7 cellular contexts compared by ENCODE assay signal in the genomic region with DNA sequence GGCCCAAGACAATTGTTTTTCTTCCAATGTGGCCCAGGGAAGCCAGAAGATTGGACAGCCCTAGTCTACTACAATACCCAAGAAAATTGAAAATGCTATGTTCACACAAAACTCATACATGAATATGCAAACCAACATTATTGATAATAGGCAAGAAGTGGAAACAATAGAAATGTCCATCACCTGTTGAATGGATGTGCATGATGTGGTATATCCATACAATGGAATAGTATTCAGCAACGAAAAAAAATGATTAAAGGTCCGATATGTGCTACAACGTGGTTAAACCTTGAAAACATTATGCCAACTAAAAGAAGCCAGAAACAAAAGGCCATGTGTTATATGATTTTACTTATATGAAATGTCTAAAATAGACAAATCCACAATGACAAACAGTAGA.
"Had no signal": no experiment of that assay in that cellular context is flagged by ENCODE, and none has a peak within 500 bp of the region (broad histone marks: within the 10 kb centered on the region; RNA-seq: fewer than 3 reads in every experiment).

No MANE protein-coding gene starts in this region.

- H3K27ac ChIP-seq: HL-60 had no signal

- ATAC-seq: HepG2, K562 had no signal

- H3K4me3 ChIP-seq: K562 had no signal

- FAIRE-seq: HepG2, HTR-8/SVneo, K562 had no signal

- DNase-seq: IMR-90, KBM-7, KG1 had no signal
